ENCODE assay signal across 17 cellular contexts in the genomic region with DNA sequence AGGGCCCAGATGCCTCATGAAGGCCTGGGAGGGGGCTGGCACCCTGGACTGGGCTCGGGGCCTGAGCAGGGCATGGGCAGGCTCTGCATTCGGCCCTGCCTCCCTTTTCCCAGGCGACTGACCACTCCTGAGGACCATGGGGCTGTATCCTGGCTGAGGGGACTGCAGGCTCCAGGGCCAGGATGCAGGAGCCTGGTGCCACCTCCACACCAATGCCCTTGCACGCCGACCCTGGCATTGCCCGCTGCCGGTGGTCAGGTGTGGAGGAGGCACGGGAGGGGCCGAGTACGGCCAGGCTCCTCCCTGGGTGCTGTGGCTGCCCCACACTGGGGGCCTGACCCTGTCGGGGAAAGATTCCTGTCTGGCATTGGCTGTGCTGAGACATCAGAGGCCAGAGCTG.
"Had no signal": no experiment of that assay in that cellular context is flagged by ENCODE, and none has a peak within 500 bp of the region (broad histone marks: within the 10 kb centered on the region; RNA-seq: fewer than 3 reads in every experiment).

No MANE protein-coding gene starts in this region.

- H3K9me3 Mint-ChIP-seq: stimulated activated naive B cell treated with anti-CD40 and anti-IgM and Interleukin-4, amounts not matched to agents 10 μg/mL and 1 μg/mL and 100 μg/mL, for 72 hours had no signal

- H3K27ac ChIP-seq: foreskin keratinocyte, ovary, testis, transverse colon had no signal

- H3K4me1 ChIP-seq: testis, transverse colon had no signal

- H3K27me3 Mint-ChIP-seq: stimulated activated naive CD8-positive, alpha-beta T cell treated with anti-CD3 and anti-CD28 coated beads, Interleukin-15, amount 100 ng/mL, for 72 hours had no signal

- H3K4me1 Mint-ChIP-seq: immature natural killer cell; stimulated activated naive CD8-positive, alpha-beta T cell treated with anti-CD3 and anti-CD28 coated beads, Interleukin-15, amount 100 ng/mL, for 72 hours had no signal

- H3K27me3 ChIP-seq: ovary, testis, transverse colon had no signal

- ATAC-seq: foreskin keratinocyte; left colon; mucosa of descending colon; naive thymus-derived CD8-positive, alpha-beta T cell; sciatic nerve had no signal

- H3K27ac Mint-ChIP-seq: dendritic cell treated with granulocyte-macrophage colony-stimulating factor and Interleukin-4, amounts not matched to agents 40 ng/mL and 50 ng/mL, for 4 days; immature natural killer cell; progenitor cell of endocrine pancreas; stimulated activated naive B cell treated with anti-CD40 and anti-IgM and Interleukin-4, amounts not matched to agents 10 μg/mL and 1 μg/mL and 100 μg/mL, for 72 hours; stimulated activated naive CD8-positive, alpha-beta T cell treated with anti-CD3 and anti-CD28 coated beads, Interleukin-15, amount 100 ng/mL, for 72 hours had no signal

- H3K36me3 Mint-ChIP-seq: immature natural killer cell had no signal

- H3K9me3 ChIP-seq: ovary, testis had no signal

- H3K4me3 Mint-ChIP-seq: dendritic cell treated with granulocyte-macrophage colony-stimulating factor and Interleukin-4, amounts not matched to agents 40 ng/mL and 50 ng/mL, for 4 days; immature natural killer cell; naive thymus-derived CD8-positive, alpha-beta T cell; neural crest cell; stimulated activated naive B cell treated with anti-CD40 and anti-IgM and Interleukin-4, amounts not matched to agents 10 μg/mL and 1 μg/mL and 100 μg/mL, for 72 hours; stimulated activated naive CD8-positive, alpha-beta T cell treated with anti-CD3 and anti-CD28 coated beads, Interleukin-15, amount 100 ng/mL, for 72 hours had no signal

- DNase-seq: foreskin keratinocyte; immature natural killer cell; left colon; nucleus accumbens; stimulated activated CD4-positive, alpha-beta T cell treated with anti-CD3 and anti-CD28 coated beads, Interleukin-2, amount 100 ng/mL, for 24 hours; stimulated activated CD4-positive, alpha-beta T cell treated with anti-CD3 and anti-CD28 coated beads, Interleukin-4, amount 100 ng/mL, for 4 hours; stimulated activated naive CD8-positive, alpha-beta T cell treated with anti-CD3 and anti-CD28 coated beads, Interleukin-15, amount 100 ng/mL, for 72 hours; testis; transverse colon had no signal

- H3K4me3 ChIP-seq: mucosa of descending colon, ovary, testis, transverse colon had no signal

- H3K36me3 ChIP-seq: ovary, transverse colon had no signal
